Comparison of ENCODE assay signal across 27 cellular contexts in genomic region chr1:117942293-117942692, GRCh38.
"Had no signal": no experiment of that assay in that cellular context is flagged by ENCODE, and none has a peak within 500 bp of the region (broad histone marks: within the 10 kb centered on the region; RNA-seq: fewer than 3 reads in every experiment).

No MANE protein-coding gene starts in this region.

- DNase-seq: colonic mucosa; effector CD8-positive, alpha-beta T cell; endodermal cell; foreskin fibroblast; gastrocnemius medialis; heart left ventricle; kidney; mucosa of descending colon; naive B cell; psoas muscle; right cardiac atrium; sigmoid colon; stimulated activated CD4-positive, alpha-beta T cell treated with anti-CD3 and anti-CD28 coated beads, Interleukin-4, amount 100 ng/mL, for 4 hours; stimulated activated naive CD8-positive, alpha-beta T cell treated with anti-CD3 and anti-CD28 coated beads, Interleukin-15, Interleukin-2, amounts not matched to agents 100 U/mL and 50 U/mL, for 24 hours; upper lobe of left lung had no signal

- H3K4me1 Mint-ChIP-seq: endodermal cell; mesothelial cell of epicardium; nephron; neural progenitor cell; stimulated activated memory B cell treated with anti-CD40 and anti-IgM and Interleukin-4, amounts not matched to agents 10 μg/mL and 1 μg/mL and 100 μg/mL, for 72 hours had no signal

- H3K27ac Mint-ChIP-seq: dendritic cell treated with granulocyte-macrophage colony-stimulating factor and Interleukin-4, amounts not matched to agents 40 ng/mL and 50 ng/mL, for 4 days; endodermal cell; memory B cell; mesothelial cell of epicardium; nephron; neural progenitor cell; stimulated activated memory B cell treated with anti-CD40 and anti-IgM and Interleukin-4, amounts not matched to agents 10 μg/mL and 1 μg/mL and 100 μg/mL, for 72 hours had no signal

- H3K27me3 Mint-ChIP-seq: dendritic cell treated with granulocyte-macrophage colony-stimulating factor and Interleukin-4, amounts not matched to agents 40 ng/mL and 50 ng/mL, for 4 days; memory B cell; naive B cell; stimulated activated memory B cell treated with anti-CD40 and anti-IgM and Interleukin-4, amounts not matched to agents 10 μg/mL and 1 μg/mL and 100 μg/mL, for 72 hours had no signal

- H3K4me3 ChIP-seq: colonic mucosa, gastrocnemius medialis, heart left ventricle, hepatocyte, lung, mucosa of descending colon, neural progenitor cell, psoas muscle, sigmoid colon, thoracic aorta, tibial nerve, upper lobe of left lung had no signal

- ATAC-seq: esophagus mucosa; gastrocnemius medialis; heart left ventricle; left lobe of liver; mucosa of descending colon; psoas muscle; right cardiac atrium; stimulated activated memory B cell treated with anti-CD40 and anti-IgM and Interleukin-4, amounts not matched to agents 10 μg/mL and 1 μg/mL and 100 μg/mL, for 72 hours; stimulated activated naive CD8-positive, alpha-beta T cell treated with anti-CD3 and anti-CD28 coated beads, Interleukin-15, Interleukin-2, amounts not matched to agents 100 U/mL and 50 U/mL, for 24 hours had no signal

- H3K9me3 Mint-ChIP-seq: dendritic cell treated with granulocyte-macrophage colony-stimulating factor and Interleukin-4, amounts not matched to agents 40 ng/mL and 50 ng/mL, for 4 days; endodermal cell; memory B cell; mesothelial cell of epicardium; naive B cell; nephron; neural progenitor cell; stimulated activated memory B cell treated with anti-CD40 and anti-IgM and Interleukin-4, amounts not matched to agents 10 μg/mL and 1 μg/mL and 100 μg/mL, for 72 hours had no signal

- H3K4me3 Mint-ChIP-seq: dendritic cell treated with granulocyte-macrophage colony-stimulating factor and Interleukin-4, amounts not matched to agents 40 ng/mL and 50 ng/mL, for 4 days; endodermal cell; memory B cell; mesothelial cell of epicardium; nephron; neural progenitor cell; stimulated activated memory B cell treated with anti-CD40 and anti-IgM and Interleukin-4, amounts not matched to agents 10 μg/mL and 1 μg/mL and 100 μg/mL, for 72 hours had no signal
